ENCODE assay signal across 8 cellular contexts in genomic region chr18:74196220-74197119, GRCh38. TPM values are rescaled to one million over a fixed set of nuclear protein-coding genes. Genes with fewer than 3 reads are reported as not detected.
DNase-seq lines count a peak whose midpoint lies in the region; ATAC-seq and TF ChIP-seq lines count a peak whose summit lies in the region.

No MANE protein-coding gene starts in this region.

- ATAC-seq in HG03280 (IDR thresholded peaks at IDR 0.05; ENCODE audit: unreplicated experiment) = peak; percentile 84

- H3K27me3 ChIP-seq in dorsolateral prefrontal cortex = no peaks in the 10 kb centered on the region

- H3K4me3 ChIP-seq in dorsolateral prefrontal cortex = peak overlapping the region in 41 of 59 donors; percentile 1 to 58 (median 35)

- peak; percentile 49 for DNase-seq in GM19238 (ENCODE audit: insufficient read length, low spot score)
- DNase-seq in NCI-H345 treated with DMSO at 0.1 percent for 48 hours (lab: John Stamatoyannopoulos, UW; ENCODE audit: unreplicated experiment) = peak; percentile 50
- DNase-seq in activated CD4-positive, alpha-beta T cell treated with anti-CD3 and anti-CD28 coated beads for 4 hours = peak; percentile 35 to 52
- DNase-seq in dorsolateral prefrontal cortex = peak in 3 of 10 donors; percentile 50 to 54 (median 50)
- peak; percentile 72 to 80 for DNase-seq in lung microvascular endothelial cell (ENCODE audit: low read depth in 2 of 2)
- peak; percentile 12 to 17 for DNase-seq in stimulated activated CD8-positive, alpha-beta memory T cell treated with anti-CD3 and anti-CD28 coated beads, Interleukin-4, amount 100 ng/mL, for 4 hours (ENCODE audit: low read depth in 2 of 2, low spot score in 1 of 2)

- intact Hi-C loops in dorsolateral prefrontal cortex (cut with DNase I) = loop anchor here (2.0 to 10.0 kb wide), 5 partner anchors 146 to 358 kb away; no protein-coding TSS in a partner anchor

- TF ChIP-seq CTCF in C4-2B (conservative IDR thresholded peaks at IDR 0.05) (peak; percentile 92), dorsolateral prefrontal cortex (IDR thresholded peaks at IDR 0.05 in 54 of 56, conservative IDR thresholded peaks at IDR 0.05 in 2 of 56; ENCODE audit: low read depth in 1 of 56, partially characterized antibody in 56 of 56) (peak; percentile 82 to 99 (median 93))

- H3K27ac ChIP-seq in C4-2B = no peak overlapping the region
- peak overlapping the region in 1 of 59 donors; percentile 29 for H3K27ac ChIP-seq in dorsolateral prefrontal cortex

RNA-seq across cellular contexts. Expression of gene TIMM21, which starts 48.1 kb away (rescaled TPM):
- total RNA-seq in dorsolateral prefrontal cortex (10 to 100 TPM; 24.5 to 64.1 (median 41.0) TPM), lung microvascular endothelial cell (18.3 and 27.4 TPM in 2 replicates)

RNA-seq across cellular contexts. Expression of gene FBXO15, which starts 48.8 kb away (rescaled TPM):
- 1 to 10 TPM; 2.4 to 9.5 (median 5.9) TPM for total RNA-seq in dorsolateral prefrontal cortex
- 0.20 and 0.22 TPM in 2 replicates for total RNA-seq in lung microvascular endothelial cell
